Comparison of ENCODE assay signal across 21 cellular contexts in genomic region chr20:32244959-32245358, GRCh38. TPM values are rescaled to one million over a fixed set of nuclear protein-coding genes. Genes with fewer than 3 reads are reported as not detected.
A peak's percentile ranks its signal among the peaks of the same experiment; 100 is the strongest.
DNase-seq lines count a peak whose midpoint lies in the region; ATAC-seq and TF ChIP-seq lines count a peak whose summit lies in the region.
"Had no signal": no experiment of that assay in that cellular context is flagged by ENCODE, and none has a peak within 500 bp of the region (broad histone marks: within the 10 kb centered on the region; RNA-seq: fewer than 3 reads in every experiment).

No MANE protein-coding gene starts in this region.

- 78 to 87% methylated on average over 4 of the region's 4 CpGs for WGBS in gastroesophageal sphincter (ENCODE audit: low coverage in 1 of 2), 2 donors

- no peak for DNase-seq in activated naive CD4-positive, alpha-beta T cell treated with anti-CD3 and anti-CD28 coated beads, Interleukin-2, amount 50 U/mL, for 72 hours (ENCODE audit: low spot score in 2 of 2)
- DNase-seq in activated naive CD4-positive, alpha-beta T cell (lab: John Stamatoyannopoulos, UW), result no peak
- no peak for DNase-seq in Panc1 (ENCODE audit: low read depth, low spot score)
- no peak for DNase-seq in activated naive CD8-positive, alpha-beta T cell treated with anti-CD3 and anti-CD28 coated beads for 36 hours
- no peak for DNase-seq in osteoblast (ENCODE audit: insufficient read length, low spot score, missing footprints)
- DNase-seq: C1 segment of cervical spinal cord; CD4-positive, alpha-beta memory T cell; COR-L47; DMS79 treated with DMSO at 0.1 percent for 48 hours; GF-D8; Karpas-422; NCI-H1092; NCI-H1417 treated with DMSO at 0.1 percent for 48 hours; NCI-H1694 treated with DMSO at 0.1 percent for 48 hours; NCI-H2081 treated with DMSO at 0.1 percent for 48 hours; NCI-H446; NCI-H524 treated with DMSO at 0.1 percent for 48 hours; NCI-H774; SK-N-SH had no signal

- H3K27me3 Mint-ChIP-seq in activated naive CD8-positive, alpha-beta T cell treated with anti-CD3 and anti-CD28 coated beads for 36 hours, result no peaks in the 10 kb centered on the region
- no peaks in the 10 kb centered on the region for H3K27me3 Mint-ChIP-seq in stimulated activated memory B cell treated with anti-CD40 and anti-IgM and Interleukin-4, amounts not matched to agents 10 μg/mL and 1 μg/mL and 100 μg/mL, for 72 hours
- H3K27me3 Mint-ChIP-seq: CD4-positive, alpha-beta memory T cell had no signal

- H3K9me3 ChIP-seq in Panc1 (ENCODE audit: control insufficient read depth, insufficient read depth, low read depth, low read length), result no peaks in the 10 kb centered on the region
- H3K9me3 ChIP-seq in gastroesophageal sphincter, result no peaks in the 10 kb centered on the region
- no peaks in the 10 kb centered on the region for H3K9me3 ChIP-seq in osteoblast (ENCODE audit: low read depth, low read length)
- H3K9me3 ChIP-seq: SK-N-SH had no signal

- 0 out of 2 replicates have a peak overlapping the region, but pooled peaks have one; percentile 1 for H3K27ac ChIP-seq in Panc1 (ENCODE audit: low read length)
- H3K27ac ChIP-seq in gastroesophageal sphincter, result no peak overlapping the region
- no peak overlapping the region for H3K27ac ChIP-seq in osteoblast (ENCODE audit: low read depth, low read length)

- no peak overlapping the region for H2AFZ ChIP-seq in osteoblast (ENCODE audit: low read length)

- H3K4me1 Mint-ChIP-seq in activated naive CD8-positive, alpha-beta T cell treated with anti-CD3 and anti-CD28 coated beads for 36 hours, result peaks cover 27% of the 10 kb centered on the region
- H3K4me1 Mint-ChIP-seq in stimulated activated memory B cell treated with anti-CD40 and anti-IgM and Interleukin-4, amounts not matched to agents 10 μg/mL and 1 μg/mL and 100 μg/mL, for 72 hours, result peaks cover 12% of the 10 kb centered on the region

- CTCF ChIA-PET in Panc1 (lab: Charles Lee), result no interaction called here

- no peaks in the 10 kb centered on the region for H3K79me2 ChIP-seq in osteoblast (ENCODE audit: insufficient read depth, low read length)

- H3K4me1 ChIP-seq in Panc1 (ENCODE audit: control insufficient read depth, insufficient read depth, low read length) (peaks cover 18% of the 10 kb centered on the region), gastroesophageal sphincter (no peaks in the 10 kb centered on the region), osteoblast (ENCODE audit: insufficient read depth, low read length) (peaks cover 3% of the 10 kb centered on the region)

- no peaks in the 10 kb centered on the region for H3K27me3 ChIP-seq in Panc1 (ENCODE audit: control insufficient read depth, insufficient read depth, low read length)
- no peaks in the 10 kb centered on the region for H3K27me3 ChIP-seq in gastroesophageal sphincter
- no peaks in the 10 kb centered on the region for H3K27me3 ChIP-seq in osteoblast (ENCODE audit: insufficient read depth, low read length)

- H3K36me3 ChIP-seq in Panc1 (ENCODE audit: control insufficient read depth, insufficient read depth, low read length) (no peaks in the 10 kb centered on the region), gastroesophageal sphincter (no peaks in the 10 kb centered on the region), osteoblast (ENCODE audit: insufficient read depth, low read length) (no peaks in the 10 kb centered on the region)

- TF ChIP-seq CTCF in Panc1 (IDR thresholded peaks at IDR 0.05) (no peak), gastroesophageal sphincter (IDR thresholded peaks at IDR 0.05) (no peak), osteoblast (IDR thresholded peaks at IDR 0.05; ENCODE audit: extremely low read depth, low read depth, low read length) (no peak)

- intact Hi-C loops in Panc1 (cut with micrococcal nuclease; ENCODE audit: unreplicated experiment), result no loop called here

- BruUV-seq in Panc1 (replicated peaks; lab: Mats Ljungman, UMichigan), result no TSS peak

- H3K9me3 Mint-ChIP-seq in activated naive CD4-positive, alpha-beta T cell treated with anti-CD3 and anti-CD28 coated beads, Interleukin-2, amount 50 U/mL, for 72 hours, result no peaks in the 10 kb centered on the region
- no peaks in the 10 kb centered on the region for H3K9me3 Mint-ChIP-seq in activated naive CD8-positive, alpha-beta T cell treated with anti-CD3 and anti-CD28 coated beads for 36 hours
- no peaks in the 10 kb centered on the region for H3K9me3 Mint-ChIP-seq in stimulated activated memory B cell treated with anti-CD40 and anti-IgM and Interleukin-4, amounts not matched to agents 10 μg/mL and 1 μg/mL and 100 μg/mL, for 72 hours
- H3K9me3 Mint-ChIP-seq: CD4-positive, alpha-beta memory T cell had no signal

- H3K4me3 ChIP-seq in Panc1 (ENCODE audit: low read depth in 2 of 2, low read length in 2 of 2) (no peak overlapping the region), gastroesophageal sphincter (no peak overlapping the region), osteoblast (ENCODE audit: insufficient read depth, low read length) (no peak overlapping the region)

- no peak overlapping the region for H3K4me3 Mint-ChIP-seq in activated naive CD8-positive, alpha-beta T cell treated with anti-CD3 and anti-CD28 coated beads for 36 hours
- no peak overlapping the region for H3K4me3 Mint-ChIP-seq in stimulated activated memory B cell treated with anti-CD40 and anti-IgM and Interleukin-4, amounts not matched to agents 10 μg/mL and 1 μg/mL and 100 μg/mL, for 72 hours
- H3K4me3 Mint-ChIP-seq: CD4-positive, alpha-beta memory T cell had no signal

- in situ Hi-C loops in Panc1 (cut with HindIII; ENCODE audit: low pct_unique_long_range_greater_than_20kb, low sequenced_read_pairs), result no loop called here

- no peaks in the 10 kb centered on the region for H3K36me3 Mint-ChIP-seq in activated naive CD4-positive, alpha-beta T cell treated with anti-CD3 and anti-CD28 coated beads, Interleukin-2, amount 50 U/mL, for 72 hours
- no peaks in the 10 kb centered on the region for H3K36me3 Mint-ChIP-seq in activated naive CD8-positive, alpha-beta T cell treated with anti-CD3 and anti-CD28 coated beads for 36 hours
- no peaks in the 10 kb centered on the region for H3K36me3 Mint-ChIP-seq in stimulated activated memory B cell treated with anti-CD40 and anti-IgM and Interleukin-4, amounts not matched to agents 10 μg/mL and 1 μg/mL and 100 μg/mL, for 72 hours
- H3K36me3 Mint-ChIP-seq: CD4-positive, alpha-beta memory T cell had no signal

- TF ChIP-seq EP300 in gastroesophageal sphincter (IDR thresholded peaks at IDR 0.05), result no peak

- H3K4me2 ChIP-seq in osteoblast (ENCODE audit: insufficient read depth, low read length), result no peak overlapping the region
- H3K4me2 ChIP-seq: SK-N-SH had no signal

- POLR2A ChIA-PET in Panc1 (lab: Charles Lee), result no interaction called here

- H4K20me1 ChIP-seq in osteoblast (ENCODE audit: insufficient read depth, low read length), result no peaks in the 10 kb centered on the region

- no peak for ATAC-seq in activated naive CD4-positive, alpha-beta T cell treated with anti-CD3 and anti-CD28 coated beads, Interleukin-2, amount 50 U/mL, for 72 hours
- ATAC-seq in Panc1 (no peak; the same call in 1 of the 2 replicates), gastroesophageal sphincter (no peak)
- no peak for ATAC-seq in stimulated activated memory B cell treated with anti-CD40 and anti-IgM and Interleukin-4, amounts not matched to agents 10 μg/mL and 1 μg/mL and 100 μg/mL, for 72 hours

- peak overlapping the region; percentile 52 to 72 for H3K27ac Mint-ChIP-seq in activated naive CD4-positive, alpha-beta T cell treated with anti-CD3 and anti-CD28 coated beads, Interleukin-2, amount 50 U/mL, for 72 hours
- peak overlapping the region; percentile 6 for H3K27ac Mint-ChIP-seq in activated naive CD8-positive, alpha-beta T cell treated with anti-CD3 and anti-CD28 coated beads for 36 hours
- peak overlapping the region; percentile 9 for H3K27ac Mint-ChIP-seq in stimulated activated memory B cell treated with anti-CD40 and anti-IgM and Interleukin-4, amounts not matched to agents 10 μg/mL and 1 μg/mL and 100 μg/mL, for 72 hours

- no peak for TF ChIP-seq POLR2A in gastroesophageal sphincter (IDR thresholded peaks at IDR 0.05)

RNA-seq across cellular contexts. Expression of gene KIF3B, which starts 32.5 kb away (rescaled TPM):
- 10 to 100 TPM; 21.9 to 37.8 TPM for total RNA-seq in activated naive CD4-positive, alpha-beta T cell treated with anti-CD3 and anti-CD28 coated beads, Interleukin-2, amount 50 U/mL, for 72 hours
- total RNA-seq in Panc1 (2021; ENCODE audit: unreplicated experiment) (67.8 TPM), gastroesophageal sphincter (10 to 100 TPM; 21.4 to 29.0 (median 24.4) TPM), osteoblast (37.4 and 39.4 TPM in 2 replicates)
- polyA plus RNA-seq in Panc1 (2012; ENCODE audit: insufficient read length), result 46.6 TPM
- total RNA-seq in activated naive CD8-positive, alpha-beta T cell treated with anti-CD3 and anti-CD28 coated beads for 36 hours, result 10 to 100 TPM; 36.2 to 36.5 TPM

RNA-seq across cellular contexts. Expression of gene POFUT1, which starts 37.3 kb away (rescaled TPM):
- 10 to 100 TPM; 18.7 to 39.7 TPM for total RNA-seq in activated naive CD4-positive, alpha-beta T cell treated with anti-CD3 and anti-CD28 coated beads, Interleukin-2, amount 50 U/mL, for 72 hours
- 138 TPM for total RNA-seq in Panc1 (2021; ENCODE audit: unreplicated experiment)
- 109 TPM for polyA plus RNA-seq in Panc1 (2012; ENCODE audit: insufficient read length)
- 10 to 100 TPM; 64.0 to 65.7 TPM for total RNA-seq in activated naive CD8-positive, alpha-beta T cell treated with anti-CD3 and anti-CD28 coated beads for 36 hours
- 10 to 100 TPM; 28.8 to 42.4 (median 33.5) TPM for total RNA-seq in gastroesophageal sphincter
- 40.9 and 43.0 TPM in 2 replicates for total RNA-seq in osteoblast

RNA-seq across cellular contexts. Expression of gene PLAGL2, which starts 37.4 kb away (rescaled TPM):
- total RNA-seq in activated naive CD4-positive, alpha-beta T cell treated with anti-CD3 and anti-CD28 coated beads, Interleukin-2, amount 50 U/mL, for 72 hours, result 10 to 100 TPM; 51.3 to 65.2 TPM
- total RNA-seq in Panc1 (2021; ENCODE audit: unreplicated experiment), result 40.6 TPM
- polyA plus RNA-seq in Panc1 (2012; ENCODE audit: insufficient read length), result 18.8 TPM
- total RNA-seq in activated naive CD8-positive, alpha-beta T cell treated with anti-CD3 and anti-CD28 coated beads for 36 hours, result 10 to 100 TPM; 86.9 to 87.2 TPM
- total RNA-seq in gastroesophageal sphincter, result 10 to 100 TPM in 1 of 4 donors, 1 to 10 TPM in 3; 5.8 to 11.0 (median 6.1) TPM
- total RNA-seq in osteoblast, result 2.5 and 2.7 TPM in 2 replicates

Comparison
In these comparisons a context has a peak if more than half of its experiments do, and no peak if none do; other contexts are left out.
1. H3K27ac Mint-ChIP-seq: peak in every context shown above with its lines; median percentile 62 in activated naive CD4-positive, alpha-beta T cell treated with anti-CD3 and anti-CD28 coated beads, Interleukin-2, amount 50 U/mL, for 72 hours; 9 in stimulated activated memory B cell treated with anti-CD40 and anti-IgM and Interleukin-4, amounts not matched to agents 10 μg/mL and 1 μg/mL and 100 μg/mL, for 72 hours; 6 in activated naive CD8-positive, alpha-beta T cell treated with anti-CD3 and anti-CD28 coated beads for 36 hours.